ENCODE assay signal across 8 cellular contexts in the genomic region with DNA sequence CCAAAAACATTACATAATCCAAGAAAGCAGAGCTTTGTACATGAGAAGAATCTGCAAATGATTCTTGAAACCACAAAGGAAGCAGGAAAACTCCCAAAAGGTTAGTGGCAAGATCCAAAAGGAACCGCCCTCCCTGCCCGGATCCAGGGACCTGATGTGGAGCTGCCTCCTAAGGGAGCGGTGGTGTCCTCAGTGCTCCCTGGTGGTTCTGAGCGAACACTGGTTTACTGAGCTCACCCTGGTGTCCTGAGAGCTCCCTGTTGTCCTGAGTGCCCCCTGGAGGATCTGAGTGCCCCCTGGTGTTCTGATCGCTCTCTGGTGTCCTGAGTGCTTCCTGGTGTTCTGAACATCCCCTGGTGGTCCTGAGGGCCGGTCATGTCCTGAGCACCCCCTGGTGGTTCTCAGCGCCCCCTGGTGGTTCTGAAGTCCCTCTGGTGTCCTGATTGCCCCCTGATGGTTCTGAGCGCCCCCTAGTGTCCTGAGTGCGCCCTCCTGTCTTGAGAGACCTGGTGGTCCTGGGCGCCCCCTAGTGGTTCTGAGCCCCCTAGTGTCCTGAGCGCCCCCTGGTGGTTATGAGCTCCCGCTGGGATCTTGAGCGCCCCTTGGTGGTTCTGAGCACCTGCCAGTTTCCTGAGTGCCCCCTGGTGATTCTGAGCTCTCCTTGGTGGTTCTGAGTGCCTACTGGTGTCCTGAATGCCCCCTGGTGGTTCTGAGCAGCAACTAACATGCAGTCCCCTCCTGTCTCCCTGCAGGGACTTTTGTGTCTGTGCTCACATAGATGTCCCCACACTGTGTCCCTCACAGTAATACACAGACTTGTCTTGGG.
DNase-seq lines count a peak whose midpoint lies in the region; ATAC-seq and TF ChIP-seq lines count a peak whose summit lies in the region.

No MANE protein-coding gene starts in this region.

- TF ChIP-seq CTCF in RWPE1 (conservative IDR thresholded peaks at IDR 0.05; ENCODE audit: low read depth): peak; percentile 65

- no peak overlapping the region for H3K27ac ChIP-seq in RWPE1

- CTCF ChIA-PET in RWPE1 (lab: Yijun Ruan, JAX): interaction anchor here (0.5 to 1.2 kb wide), 12 partner anchors 25 to 385 kb away, joined by 3 to 7 read pairs (median 3); no protein-coding TSS in a partner anchor

- peak; percentile 77 for ATAC-seq in HG02973 (IDR thresholded peaks at IDR 0.05; ENCODE audit: unreplicated experiment)

- DNase-seq in SIG-M5 treated with dmso at 0.1 percent for 504 hours (lab: John Stamatoyannopoulos, UW; ENCODE audit: unreplicated experiment): peak; percentile 18
- no peak for DNase-seq in SIG-M5 (lab: John Stamatoyannopoulos, UW)
- no peak for DNase-seq in RWPE1 (ENCODE audit: low spot score)
- DNase-seq in activated gamma-delta T cell treated with anti-CD3 and anti-CD28 coated beads, Interleukin-2, amount 50 U/mL, for 16 hours (ENCODE audit: low read depth): peak; percentile 71
- DNase-seq in iris pigment epithelial cell (ENCODE audit: low read depth): peak; percentile 6
- peak; percentile 28 to 52 for DNase-seq in stimulated activated CD8-positive, alpha-beta memory T cell treated with anti-CD3 and anti-CD28 coated beads, Interleukin-4, amount 100 ng/mL, for 1 hour (ENCODE audit: low read depth in 2 of 2, low spot score in 1 of 2)
- DNase-seq in NCI-H1105 treated with DMSO at 0.1 percent for 48 hours (lab: John Stamatoyannopoulos, UW): no peak

- POLR2A ChIA-PET in RWPE1 (lab: Yijun Ruan, JAX; ENCODE audit: low non-redundant PET): no interaction called here

Comparison
In these comparisons a context has a peak if more than half of its experiments do, and no peak if none do; other contexts are left out.
1. DNase-seq: peak in SIG-M5 treated with dmso at 0.1 percent for 504 hours (single experiment), activated gamma-delta T cell treated with anti-CD3 and anti-CD28 coated beads, Interleukin-2, amount 50 U/mL, for 16 hours (single experiment), iris pigment epithelial cell (single experiment) and stimulated activated CD8-positive, alpha-beta memory T cell treated with anti-CD3 and anti-CD28 coated beads, Interleukin-4, amount 100 ng/mL, for 1 hour (2 of 2); none in SIG-M5 (single experiment), RWPE1 (single experiment) and NCI-H1105 treated with DMSO at 0.1 percent for 48 hours (single experiment).